ENCODE assay signal across 25 cellular contexts in the genomic region with DNA sequence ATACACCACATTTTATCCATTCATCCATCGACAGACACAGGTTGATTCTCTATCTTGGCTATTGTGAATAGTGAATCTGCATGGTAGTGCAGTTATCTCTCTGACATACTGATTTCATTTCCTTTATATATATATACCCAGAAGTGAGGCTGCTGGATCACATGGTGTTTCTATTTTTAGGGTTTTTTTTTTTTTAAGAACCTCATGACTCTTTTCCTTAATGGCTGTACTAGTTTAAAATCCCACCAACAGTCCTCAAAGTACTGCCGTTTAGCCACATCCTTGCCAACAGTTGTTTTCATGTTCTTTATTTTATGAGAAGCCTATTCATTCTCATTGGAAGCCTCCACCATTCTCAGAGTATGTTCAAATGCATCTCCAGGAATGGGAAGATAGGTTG.
DNase-seq lines count a peak whose midpoint lies in the region; ATAC-seq, FAIRE-seq and TF ChIP-seq lines count a peak whose summit lies in the region.
"Had no signal": no experiment of that assay in that cellular context is flagged by ENCODE, and none has a peak within 500 bp of the region (broad histone marks: within the 10 kb centered on the region; RNA-seq: fewer than 3 reads in every experiment).

No MANE protein-coding gene starts in this region.

- H3K27me3 Mint-ChIP-seq in activated CD4-positive, alpha-beta T cell treated with anti-CD3 and anti-CD28 coated beads, Interleukin-2, amount 10 ng/mL, durations not matched to agents 7 days and 5 days, result no peaks in the 10 kb centered on the region
- H3K27me3 Mint-ChIP-seq in T-helper 1 cell treated with Interleukin-12 subunit alpha and Interleukin-12 subunit beta and Interleukin-4 antibody, amounts not matched to agents 30 μg/mL and 1 μg/mL, for 36 hours (ENCODE audit: low read depth), result no peaks in the 10 kb centered on the region
- H3K27me3 Mint-ChIP-seq: T-helper 17 cell had no signal

- CTCF ChIA-PET in activated CD4-positive, alpha-beta T cell treated with anti-CD3 and anti-CD28 coated beads, Interleukin-2, amount 10 ng/mL, durations not matched to agents 7 days and 5 days (lab: Charles Lee), result no interaction called here

- 42% methylated on average over 2 of the region's 2 CpGs for WGBS in right lobe of liver (ENCODE audit: insufficient coverage, low coverage, low lambda C conversion rate, missing lambda C conversion rate)

- no peaks in the 10 kb centered on the region for H3K9me3 ChIP-seq in neuron (ENCODE audit: low read length)
- no peaks in the 10 kb centered on the region for H3K9me3 ChIP-seq in right lobe of liver
- H3K9me3 ChIP-seq in ascending aorta, result no peaks in the 10 kb centered on the region
- H3K9me3 ChIP-seq: esophagus squamous epithelium, SK-N-SH, spleen, transverse colon had no signal

- no peak overlapping the region for H3K27ac ChIP-seq in right lobe of liver
- H3K27ac ChIP-seq in ascending aorta, result no peak overlapping the region
- H3K27ac ChIP-seq: esophagus squamous epithelium, parathyroid adenoma, spleen, transverse colon, WERI-Rb-1 had no signal

- intact Hi-C loops in right lobe of liver (cut with DNase I) (no loop called here), ascending aorta (cut with DNase I) (no loop called here)

- no peak for ATAC-seq in right lobe of liver
- ATAC-seq: HCT116, T-helper 17 cell had no signal

- no peaks in the 10 kb centered on the region for H3K27me3 ChIP-seq in neuron (ENCODE audit: insufficient read depth, low read length)
- H3K27me3 ChIP-seq in right lobe of liver, result no peaks in the 10 kb centered on the region
- H3K27me3 ChIP-seq in ascending aorta, result no peaks in the 10 kb centered on the region
- H3K27me3 ChIP-seq: esophagus squamous epithelium, spleen, transverse colon had no signal

- H3K4me3 ChIP-seq in neuron (ENCODE audit: low read length) (no peak overlapping the region), right lobe of liver (no peak overlapping the region), ascending aorta (no peak overlapping the region)
- H3K4me3 ChIP-seq: esophagus squamous epithelium, spleen, transverse colon had no signal

- FAIRE-seq in GM12891 (lab: Jason Lieb, UNC), result no peak
- FAIRE-seq: A204.1, endometrium had no signal

- H3K4me1 Mint-ChIP-seq in activated CD4-positive, alpha-beta T cell treated with anti-CD3 and anti-CD28 coated beads, Interleukin-2, amount 10 ng/mL, durations not matched to agents 7 days and 5 days, result peaks cover 42% of the 10 kb centered on the region
- H3K4me1 Mint-ChIP-seq in T-helper 1 cell treated with Interleukin-12 subunit alpha and Interleukin-12 subunit beta and Interleukin-4 antibody, amounts not matched to agents 30 μg/mL and 1 μg/mL, for 36 hours (ENCODE audit: low read depth), result peaks cover 52% of the 10 kb centered on the region

- POLR2A ChIA-PET in activated CD4-positive, alpha-beta T cell treated with anti-CD3 and anti-CD28 coated beads, Interleukin-2, amount 10 ng/mL, durations not matched to agents 7 days and 5 days (lab: Charles Lee), result no interaction called here

- peak overlapping the region; percentile 74 for H3K27ac Mint-ChIP-seq in activated CD4-positive, alpha-beta T cell treated with anti-CD3 and anti-CD28 coated beads, Interleukin-2, amount 10 ng/mL, durations not matched to agents 7 days and 5 days
- H3K27ac Mint-ChIP-seq in T-helper 1 cell treated with Interleukin-12 subunit alpha and Interleukin-12 subunit beta and Interleukin-4 antibody, amounts not matched to agents 30 μg/mL and 1 μg/mL, for 36 hours, result peak overlapping the region; percentile 66
- H3K27ac Mint-ChIP-seq: T-helper 17 cell had no signal

- no peaks in the 10 kb centered on the region for H3K36me3 Mint-ChIP-seq in activated CD4-positive, alpha-beta T cell treated with anti-CD3 and anti-CD28 coated beads, Interleukin-2, amount 10 ng/mL, durations not matched to agents 7 days and 5 days (ENCODE audit: low read depth)
- peaks cover 2% of the 10 kb centered on the region for H3K36me3 Mint-ChIP-seq in T-helper 1 cell treated with Interleukin-12 subunit alpha and Interleukin-12 subunit beta and Interleukin-4 antibody, amounts not matched to agents 30 μg/mL and 1 μg/mL, for 36 hours (ENCODE audit: low read depth)

- H2AFZ ChIP-seq in neuron (ENCODE audit: low read depth, low read length), result peak overlapping the region; percentile 38
- H2AFZ ChIP-seq: parathyroid adenoma had no signal

- TF ChIP-seq CTCF in right lobe of liver (IDR thresholded peaks at IDR 0.05) (no peak), ascending aorta (IDR thresholded peaks at IDR 0.05) (no peak)

- H3K4me1 ChIP-seq in neuron (ENCODE audit: insufficient read depth, low read length), result peaks cover 13% of the 10 kb centered on the region
- peaks cover 0 to 7% (median 0%) of the 10 kb centered on the region in 4 donors for H3K4me1 ChIP-seq in right lobe of liver
- no peaks in the 10 kb centered on the region for H3K4me1 ChIP-seq in ascending aorta
- H3K4me1 ChIP-seq: esophagus squamous epithelium, parathyroid adenoma had no signal

- no peaks in the 10 kb centered on the region for H3K9me3 Mint-ChIP-seq in activated CD4-positive, alpha-beta T cell treated with anti-CD3 and anti-CD28 coated beads, Interleukin-2, amount 10 ng/mL, durations not matched to agents 7 days and 5 days
- H3K9me3 Mint-ChIP-seq in T-helper 1 cell treated with Interleukin-12 subunit alpha and Interleukin-12 subunit beta and Interleukin-4 antibody, amounts not matched to agents 30 μg/mL and 1 μg/mL, for 36 hours, result no peaks in the 10 kb centered on the region

- no peak overlapping the region for H3K4me3 Mint-ChIP-seq in activated CD4-positive, alpha-beta T cell treated with anti-CD3 and anti-CD28 coated beads, Interleukin-2, amount 10 ng/mL, durations not matched to agents 7 days and 5 days
- peak overlapping the region; percentile 15 for H3K4me3 Mint-ChIP-seq in T-helper 1 cell treated with Interleukin-12 subunit alpha and Interleukin-12 subunit beta and Interleukin-4 antibody, amounts not matched to agents 30 μg/mL and 1 μg/mL, for 36 hours
- H3K4me3 Mint-ChIP-seq: T-helper 17 cell had no signal

- H3K36me3 ChIP-seq in neuron (ENCODE audit: insufficient read depth, low read length), result no peaks in the 10 kb centered on the region
- no peaks in the 10 kb centered on the region for H3K36me3 ChIP-seq in right lobe of liver
- no peaks in the 10 kb centered on the region for H3K36me3 ChIP-seq in ascending aorta
- H3K36me3 ChIP-seq: esophagus squamous epithelium, spleen, transverse colon, WERI-Rb-1 had no signal

- TF ChIP-seq POLR2A in right lobe of liver (IDR thresholded peaks at IDR 0.05) (no peak), GM12891 (IDR thresholded peaks at IDR 0.05; ENCODE audit: low read depth, low read length) (no peak)

- DNase-seq in activated CD4-positive, alpha-beta T cell treated with anti-CD3 and anti-CD28 coated beads, Interleukin-2, amount 10 ng/mL, durations not matched to agents 7 days and 5 days, result no peak
- DNase-seq in activated CD4-positive, alpha-beta T cell treated with anti-CD3 and anti-CD28 coated beads, Interleukin-2, amount 50 U/mL, for 4 hours, result no peak
- peak; percentile 10 to 22 for DNase-seq in Kasumi-1 (lab: John Stamatoyannopoulos, UW)
- no peak for DNase-seq in right lobe of liver
- no peak for DNase-seq in GM12891 (ENCODE audit: insufficient read length, low spot score)
- DNase-seq in ascending aorta (ENCODE audit: low spot score in 2 of 2), result no peak
- DNase-seq: activated CD4-positive, alpha-beta T cell treated with anti-CD3 and anti-CD28 coated beads, Interleukin-2, amount 50 U/mL, for 1 hour; activated gamma-delta T cell; dermis blood vessel endothelial cell; DMS153; esophagus squamous epithelium; Karpas-422; NCI-H1105 treated with DMSO at 0.1 percent for 48 hours; NCI-H1930; SK-N-SH; spleen; T-helper 17 cell; transverse colon; WERI-Rb-1 had no signal

TF ChIP-seq in GM12891, 5 proteins besides CTCF, POLR2A, EP300 and RAD21:
- TF ChIP-seq TAF1 (IDR thresholded peaks at IDR 0.05; ENCODE audit: low read depth, low read length), result no peak
- TF ChIP-seq SPI1 (IDR thresholded peaks at IDR 0.05; ENCODE audit: low read depth, low read length), result no peak
- TF ChIP-seq POU2F2 (IDR thresholded peaks at IDR 0.05; ENCODE audit: low read depth, low read length), result no peak
- TF ChIP-seq POLR2AphosphoS5 (IDR thresholded peaks at IDR 0.05; ENCODE audit: low read depth, low read length), result no peak
- no peak for TF ChIP-seq PAX5 (IDR thresholded peaks at IDR 0.05; ENCODE audit: insufficient read depth, low read length, severe bottlenecking)

Comparison
In these comparisons a context has a peak if more than half of its experiments do, and no peak if none do; other contexts are left out.
1. DNase-seq: peak in Kasumi-1 (2 of 2); none in activated CD4-positive, alpha-beta T cell treated with anti-CD3 and anti-CD28 coated beads, Interleukin-2, amount 10 ng/mL, durations not matched to agents 7 days and 5 days (single experiment), activated CD4-positive, alpha-beta T cell treated with anti-CD3 and anti-CD28 coated beads, Interleukin-2, amount 50 U/mL, for 4 hours (0 of 2), right lobe of liver (0 of 3), GM12891 (single experiment) and ascending aorta (0 of 2).